17 cellular contexts compared by ENCODE assay signal in genomic region chr10:22693860-22694259, GRCh38. TPM values are rescaled to one million over a fixed set of nuclear protein-coding genes. Genes with fewer than 3 reads are reported as not detected.
DNase-seq lines count a peak whose midpoint lies in the region; ATAC-seq and TF ChIP-seq lines count a peak whose summit lies in the region.
"Had no signal": no experiment of that assay in that cellular context is flagged by ENCODE, and none has a peak within 500 bp of the region (broad histone marks: within the 10 kb centered on the region; RNA-seq: fewer than 3 reads in every experiment).

No MANE protein-coding gene starts in this region.

- over 99% methylated on average over 5 of the region's 6 CpGs for WGBS in mesenchymal stem cell

- no peak overlapping the region for H2AK5ac ChIP-seq in mesenchymal stem cell (ENCODE audit: low read length, severe bottlenecking)

- no peak overlapping the region for H3K14ac ChIP-seq in mesenchymal stem cell (ENCODE audit: low read length in 2 of 2)

- H3K79me1 ChIP-seq in mesenchymal stem cell (replicated peaks; ENCODE audit: low read length, poor library complexity, severe bottlenecking) = peaks cover 18% of the 10 kb centered on the region

- TF ChIP-seq CTCF in CD4-positive, alpha-beta T cell (IDR thresholded peaks at IDR 0.05) = no peak
- TF ChIP-seq CTCF in GM12865 (IDR thresholded peaks at IDR 0.05; ENCODE audit: insufficient read depth, low read depth, low read length, missing control alignments) (no peak), ascending aorta (IDR thresholded peaks at IDR 0.05) (no peak)

- ATAC-seq in CD4-positive, alpha-beta T cell (ENCODE audit: poor library complexity) = no peak
- ATAC-seq: gastrocnemius medialis had no signal

- H3K27me3 Mint-ChIP-seq in CD4-positive, alpha-beta T cell = no peaks in the 10 kb centered on the region
- no peaks in the 10 kb centered on the region for H3K27me3 Mint-ChIP-seq in activated CD4-positive, alpha-beta memory T cell treated with anti-CD3 and anti-CD28 coated beads for 36 hours

- H3K36me3 ChIP-seq in mesenchymal stem cell (ENCODE audit: control insufficient read depth in 1 of 2, insufficient read depth in 2 of 2, low read depth in 1 of 2, low read length in 2 of 2) (no peaks in the 10 kb centered on the region), ascending aorta (no peaks in the 10 kb centered on the region)
- H3K36me3 ChIP-seq: BE2C, gastrocnemius medialis had no signal

- peak overlapping the region; percentile 31 for H3K9ac ChIP-seq in mesenchymal stem cell (ENCODE audit: low read length)

- no peak overlapping the region for H4K91ac ChIP-seq in mesenchymal stem cell (ENCODE audit: low read length)

- no peak overlapping the region for H3K4me2 ChIP-seq in mesenchymal stem cell (ENCODE audit: low read length, poor library complexity, severe bottlenecking)
- H3K4me2 ChIP-seq: PC-9 had no signal

- H3K18ac ChIP-seq in mesenchymal stem cell (ENCODE audit: low read depth in 1 of 2, low read length in 2 of 2) = peak overlapping the region in 1 of 2 experiments; percentile 28

- no peak overlapping the region for H2BK15ac ChIP-seq in mesenchymal stem cell (ENCODE audit: low read depth, poor library complexity, severe bottlenecking)

- H3K23ac ChIP-seq in mesenchymal stem cell (ENCODE audit: low read length in 2 of 2) = no peak overlapping the region

- POLR2A ChIA-PET in CD4-positive, alpha-beta T cell (lab: Charles Lee) = interaction anchor here (0.7 to 3.9 kb wide), 7 partner anchors 8 to 153 kb away, joined by 3 to 23 read pairs (median 4); no protein-coding TSS in a partner anchor
- POLR2A ChIA-PET in activated CD4-positive, alpha-beta memory T cell treated with anti-CD3 and anti-CD28 coated beads for 36 hours (lab: Charles Lee) = interaction anchor here (0.7 to 3.1 kb wide), 8 partner anchors 11 to 83 kb away, joined by 3 to 30 read pairs (median 4); no protein-coding TSS in a partner anchor

- peak overlapping the region; percentile 19 for H2BK120ac ChIP-seq in mesenchymal stem cell (ENCODE audit: low read depth, low read length)

- H3K27ac Mint-ChIP-seq in CD4-positive, alpha-beta T cell = peak overlapping the region; percentile 99
- peak overlapping the region; percentile 95 for H3K27ac Mint-ChIP-seq in activated CD4-positive, alpha-beta memory T cell treated with anti-CD3 and anti-CD28 coated beads for 36 hours
- H3K27ac Mint-ChIP-seq: nephron had no signal

- intact Hi-C loops in CD4-positive, alpha-beta T cell (cut with DNase I, micrococcal nuclease) = no loop called here
- intact Hi-C loops in activated CD4-positive, alpha-beta memory T cell treated with anti-CD3 and anti-CD28 coated beads for 36 hours (cut with micrococcal nuclease) = loop anchor here (1.0 kb wide), 5 partner anchors 11 to 64 kb away; no protein-coding TSS in a partner anchor
- intact Hi-C loops in ascending aorta (cut with DNase I) = no loop called here

- no peak overlapping the region for H2BK5ac ChIP-seq in mesenchymal stem cell (ENCODE audit: low read depth, low read length, poor library complexity, severe bottlenecking)

- peaks cover 20% of the 10 kb centered on the region for H3K36me3 Mint-ChIP-seq in CD4-positive, alpha-beta T cell (ENCODE audit: low read depth)
- peaks cover 7% of the 10 kb centered on the region for H3K36me3 Mint-ChIP-seq in activated CD4-positive, alpha-beta memory T cell treated with anti-CD3 and anti-CD28 coated beads for 36 hours

- H3K4me3 ChIP-seq in GM12865 (ENCODE audit: low read depth, low read length) (peak overlapping the region; percentile 12; the same call in 1 of the 2 replicates), mesenchymal stem cell (ENCODE audit: insufficient read depth in 1 of 2, low read depth in 1 of 2, low read length in 2 of 2) (peak overlapping the region in 1 of 2 experiments; percentile 25), ascending aorta (no peak overlapping the region)
- H3K4me3 ChIP-seq: gastrocnemius medialis, PC-9 had no signal

- no peaks in the 10 kb centered on the region for H3K9me3 ChIP-seq in CD4-positive, alpha-beta T cell (ENCODE audit: control insufficient read depth, low read length)
- H3K9me3 ChIP-seq in mesenchymal stem cell (ENCODE audit: control insufficient read depth, low read length) (no peaks in the 10 kb centered on the region), ascending aorta (no peaks in the 10 kb centered on the region)
- H3K9me3 ChIP-seq: BE2C, gastrocnemius medialis had no signal

- H3K4ac ChIP-seq in mesenchymal stem cell (ENCODE audit: low read depth in 1 of 2, low read length in 2 of 2) = no peak overlapping the region

- H3K4me1 Mint-ChIP-seq in CD4-positive, alpha-beta T cell (ENCODE audit: low read depth) = peaks cover 90% of the 10 kb centered on the region
- peaks cover 88% of the 10 kb centered on the region for H3K4me1 Mint-ChIP-seq in activated CD4-positive, alpha-beta memory T cell treated with anti-CD3 and anti-CD28 coated beads for 36 hours (ENCODE audit: low read depth)

- no peak overlapping the region for H2BK12ac ChIP-seq in mesenchymal stem cell (ENCODE audit: low read length in 2 of 2)

- peak overlapping the region; percentile 16 for H3K27ac ChIP-seq in CD4-positive, alpha-beta T cell (ENCODE audit: low read depth, low read length)
- H3K27ac ChIP-seq in mesenchymal stem cell (ENCODE audit: low read length, poor library complexity, severe bottlenecking) (no peak overlapping the region), ascending aorta (no peak overlapping the region)
- H3K27ac ChIP-seq: gastrocnemius medialis, PC-9, VCaP had no signal

- DNase-seq in CD4-positive, alpha-beta T cell = no peak
- no peak for DNase-seq in GM12865 (ENCODE audit: low read depth)
- no peak for DNase-seq in activated CD4-positive, alpha-beta memory T cell treated with anti-CD3 and anti-CD28 coated beads for 36 hours
- DNase-seq in mesenchymal stem cell = no peak
- no peak for DNase-seq in ascending aorta (ENCODE audit: low spot score in 2 of 2)
- DNase-seq in stimulated activated CD4-positive, alpha-beta T cell treated with anti-CD3 and anti-CD28 coated beads, Interleukin-4, amount 100 ng/mL, for 4 hours = no peak
- DNase-seq in AG08396 (ENCODE audit: low spot score) = no peak
- DNase-seq: gastrocnemius medialis, GOT3, left ventricle myocardium superior, MM.1S, NCI-H187 treated with DMSO at 0.1 percent for 48 hours, NCI-H524, PC-9 had no signal

- H3K4me1 ChIP-seq in mesenchymal stem cell (ENCODE audit: control insufficient read depth, insufficient read depth, low read depth, low read length) = peaks cover 3% of the 10 kb centered on the region
- peaks cover 0 to 3% of the 10 kb centered on the region in 2 donors for H3K4me1 ChIP-seq in ascending aorta
- H3K4me1 ChIP-seq: gastrocnemius medialis had no signal

- peak overlapping the region; percentile 23 for H4K8ac ChIP-seq in mesenchymal stem cell (ENCODE audit: low read length)

- peak overlapping the region; percentile 54 for H3K4me3 Mint-ChIP-seq in CD4-positive, alpha-beta T cell
- H3K4me3 Mint-ChIP-seq in activated CD4-positive, alpha-beta memory T cell treated with anti-CD3 and anti-CD28 coated beads for 36 hours = peak overlapping the region; percentile 55
- H3K4me3 Mint-ChIP-seq: nephron had no signal

- no peak overlapping the region for H2AFZ ChIP-seq in mesenchymal stem cell (ENCODE audit: low read depth, low read length)
- H2AFZ ChIP-seq: PC-9 had no signal

- H3K27me3 ChIP-seq in CD4-positive, alpha-beta T cell (ENCODE audit: control insufficient read depth, insufficient read depth, low read length) = no peaks in the 10 kb centered on the region
- H3K27me3 ChIP-seq in mesenchymal stem cell (ENCODE audit: control insufficient read depth in 1 of 2, insufficient read depth in 1 of 2, low read length in 2 of 2) (no peaks in the 10 kb centered on the region), ascending aorta (no peaks in the 10 kb centered on the region)
- H3K27me3 ChIP-seq: BE2C, gastrocnemius medialis had no signal

- no peaks in the 10 kb centered on the region for H3K9me3 Mint-ChIP-seq in CD4-positive, alpha-beta T cell
- no peaks in the 10 kb centered on the region for H3K9me3 Mint-ChIP-seq in activated CD4-positive, alpha-beta memory T cell treated with anti-CD3 and anti-CD28 coated beads for 36 hours

- CTCF ChIA-PET in CD4-positive, alpha-beta T cell (lab: Charles Lee) = interaction anchor here (1.3 to 1.5 kb wide), 2 partner anchors 10 to 38 kb away, joined by 4 to 5 read pairs; no protein-coding TSS in a partner anchor
- CTCF ChIA-PET in activated CD4-positive, alpha-beta memory T cell treated with anti-CD3 and anti-CD28 coated beads for 36 hours (lab: Charles Lee) = interaction anchor here (1.0 to 1.6 kb wide), 4 partner anchors 19 to 300 kb away, joined by 3 to 7 read pairs (median 4); no protein-coding TSS in a partner anchor

RNA-seq across cellular contexts. Expression of gene PIP4K2A, which starts 20.5 kb away (rescaled TPM):
- total RNA-seq in CD4-positive, alpha-beta T cell = 10 to 100 TPM; 75.4 to 87.2 TPM
- 100 to 1,000 TPM; 107 to 108 TPM for total RNA-seq in activated CD4-positive, alpha-beta memory T cell treated with anti-CD3 and anti-CD28 coated beads for 36 hours
- 53.7 TPM for polyA plus RNA-seq in mesenchymal stem cell (2013, experiment 1 of 2)
- 51.9 TPM for polyA plus RNA-seq in mesenchymal stem cell (2013, experiment 2 of 2)
- 34.9 TPM for total RNA-seq in ascending aorta
